ENCODE assay signal across 1 cellular context in the genomic region with DNA sequence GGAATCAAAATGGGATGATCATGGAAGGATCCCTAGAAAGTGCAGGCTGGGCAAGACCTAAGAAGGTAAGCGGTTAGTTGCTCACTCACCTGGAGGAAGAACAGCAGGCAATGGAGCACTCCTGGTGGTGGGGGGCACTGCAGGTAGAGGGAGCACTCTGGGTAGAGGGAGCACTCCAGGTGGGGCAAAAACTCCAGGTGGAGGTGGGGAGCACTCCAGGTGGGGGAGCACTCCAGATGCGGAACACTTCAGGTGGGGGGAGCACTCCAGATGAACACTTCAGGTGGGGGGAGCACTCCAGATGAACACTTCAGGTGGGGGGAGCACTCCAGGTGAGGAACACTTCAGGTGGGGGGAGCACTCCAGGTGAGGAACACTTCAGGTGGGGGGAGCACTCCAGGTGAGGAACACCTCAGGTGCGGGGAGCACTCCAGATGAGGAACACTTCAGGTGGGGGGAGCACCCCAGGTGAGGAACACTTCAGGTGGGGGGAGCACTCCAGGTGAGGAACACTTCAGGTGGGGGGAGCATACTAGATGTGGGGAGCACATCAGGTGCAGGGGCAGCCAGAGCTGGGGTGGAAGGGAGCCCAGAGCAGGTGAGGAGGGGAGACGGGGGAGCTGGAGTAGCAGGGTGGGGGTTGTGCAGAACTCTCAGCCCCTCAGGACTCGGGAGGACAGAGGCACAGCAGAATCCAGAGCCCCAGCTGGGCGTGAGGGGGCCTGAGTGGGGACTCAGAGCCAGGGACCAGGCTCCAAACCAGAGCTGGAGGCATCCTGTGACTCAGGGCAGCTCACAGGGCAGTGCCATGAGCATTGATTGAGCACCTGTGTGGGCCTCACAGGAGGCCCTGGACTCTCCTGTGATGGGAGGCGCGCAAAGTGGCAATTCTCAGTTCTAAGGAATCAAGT.
TF ChIP-seq lines count a peak whose summit lies in the region.

No MANE protein-coding gene starts in this region.

TF ChIP-seq in GM12878, 131 proteins besides CTCF, POLR2A, EP300 and RAD21:
- TF ChIP-seq, protein P1, sequence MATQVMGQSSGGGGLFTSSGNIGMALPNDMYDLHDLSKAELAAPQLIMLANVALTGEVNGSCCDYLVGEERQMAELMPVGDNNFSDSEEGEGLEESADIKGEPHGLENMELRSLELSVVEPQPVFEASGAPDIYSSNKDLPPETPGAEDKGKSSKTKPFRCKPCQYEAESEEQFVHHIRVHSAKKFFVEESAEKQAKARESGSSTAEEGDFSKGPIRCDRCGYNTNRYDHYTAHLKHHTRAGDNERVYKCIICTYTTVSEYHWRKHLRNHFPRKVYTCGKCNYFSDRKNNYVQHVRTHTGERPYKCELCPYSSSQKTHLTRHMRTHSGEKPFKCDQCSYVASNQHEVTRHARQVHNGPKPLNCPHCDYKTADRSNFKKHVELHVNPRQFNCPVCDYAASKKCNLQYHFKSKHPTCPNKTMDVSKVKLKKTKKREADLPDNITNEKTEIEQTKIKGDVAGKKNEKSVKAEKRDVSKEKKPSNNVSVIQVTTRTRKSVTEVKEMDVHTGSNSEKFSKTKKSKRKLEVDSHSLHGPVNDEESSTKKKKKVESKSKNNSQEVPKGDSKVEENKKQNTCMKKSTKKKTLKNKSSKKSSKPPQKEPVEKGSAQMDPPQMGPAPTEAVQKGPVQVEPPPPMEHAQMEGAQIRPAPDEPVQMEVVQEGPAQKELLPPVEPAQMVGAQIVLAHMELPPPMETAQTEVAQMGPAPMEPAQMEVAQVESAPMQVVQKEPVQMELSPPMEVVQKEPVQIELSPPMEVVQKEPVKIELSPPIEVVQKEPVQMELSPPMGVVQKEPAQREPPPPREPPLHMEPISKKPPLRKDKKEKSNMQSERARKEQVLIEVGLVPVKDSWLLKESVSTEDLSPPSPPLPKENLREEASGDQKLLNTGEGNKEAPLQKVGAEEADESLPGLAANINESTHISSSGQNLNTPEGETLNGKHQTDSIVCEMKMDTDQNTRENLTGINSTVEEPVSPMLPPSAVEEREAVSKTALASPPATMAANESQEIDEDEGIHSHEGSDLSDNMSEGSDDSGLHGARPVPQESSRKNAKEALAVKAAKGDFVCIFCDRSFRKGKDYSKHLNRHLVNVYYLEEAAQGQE (IDR thresholded peaks at IDR 0.05; ENCODE audit: low read depth, low read length): no peak
- TF ChIP-seq TCF3 (IDR thresholded peaks at IDR 0.05; ENCODE audit: borderline replicate concordance, insufficient read depth, low read depth, low read length) (no peak), NFXL1 (IDR thresholded peaks at IDR 0.05; ENCODE audit: borderline replicate concordance) (peak; percentile 96), RELA (IDR thresholded peaks at IDR 0.05; ENCODE audit: borderline replicate concordance, partially characterized antibody) (no peak)
- TF ChIP-seq, protein P2, sequence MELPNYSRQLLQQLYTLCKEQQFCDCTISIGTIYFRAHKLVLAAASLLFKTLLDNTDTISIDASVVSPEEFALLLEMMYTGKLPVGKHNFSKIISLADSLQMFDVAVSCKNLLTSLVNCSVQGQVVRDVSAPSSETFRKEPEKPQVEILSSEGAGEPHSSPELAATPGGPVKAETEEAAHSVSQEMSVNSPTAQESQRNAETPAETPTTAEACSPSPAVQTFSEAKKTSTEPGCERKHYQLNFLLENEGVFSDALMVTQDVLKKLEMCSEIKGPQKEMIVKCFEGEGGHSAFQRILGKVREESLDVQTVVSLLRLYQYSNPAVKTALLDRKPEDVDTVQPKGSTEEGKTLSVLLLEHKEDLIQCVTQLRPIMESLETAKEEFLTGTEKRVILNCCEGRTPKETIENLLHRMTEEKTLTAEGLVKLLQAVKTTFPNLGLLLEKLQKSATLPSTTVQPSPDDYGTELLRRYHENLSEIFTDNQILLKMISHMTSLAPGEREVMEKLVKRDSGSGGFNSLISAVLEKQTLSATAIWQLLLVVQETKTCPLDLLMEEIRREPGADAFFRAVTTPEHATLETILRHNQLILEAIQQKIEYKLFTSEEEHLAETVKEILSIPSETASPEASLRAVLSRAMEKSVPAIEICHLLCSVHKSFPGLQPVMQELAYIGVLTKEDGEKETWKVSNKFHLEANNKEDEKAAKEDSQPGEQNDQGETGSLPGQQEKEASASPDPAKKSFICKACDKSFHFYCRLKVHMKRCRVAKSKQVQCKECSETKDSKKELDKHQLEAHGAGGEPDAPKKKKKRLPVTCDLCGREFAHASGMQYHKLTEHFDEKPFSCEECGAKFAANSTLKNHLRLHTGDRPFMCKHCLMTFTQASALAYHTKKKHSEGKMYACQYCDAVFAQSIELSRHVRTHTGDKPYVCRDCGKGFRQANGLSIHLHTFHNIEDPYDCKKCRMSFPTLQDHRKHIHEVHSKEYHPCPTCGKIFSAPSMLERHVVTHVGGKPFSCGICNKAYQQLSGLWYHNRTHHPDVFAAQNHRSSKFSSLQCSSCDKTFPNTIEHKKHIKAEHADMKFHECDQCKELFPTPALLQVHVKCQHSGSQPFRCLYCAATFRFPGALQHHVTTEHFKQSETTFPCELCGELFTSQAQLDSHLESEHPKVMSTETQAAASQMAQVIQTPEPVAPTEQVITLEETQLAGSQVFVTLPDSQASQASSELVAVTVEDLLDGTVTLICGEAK (IDR thresholded peaks at IDR 0.05; ENCODE audit: borderline replicate concordance): no peak
